25 cellular contexts compared by ENCODE assay signal in the genomic region with DNA sequence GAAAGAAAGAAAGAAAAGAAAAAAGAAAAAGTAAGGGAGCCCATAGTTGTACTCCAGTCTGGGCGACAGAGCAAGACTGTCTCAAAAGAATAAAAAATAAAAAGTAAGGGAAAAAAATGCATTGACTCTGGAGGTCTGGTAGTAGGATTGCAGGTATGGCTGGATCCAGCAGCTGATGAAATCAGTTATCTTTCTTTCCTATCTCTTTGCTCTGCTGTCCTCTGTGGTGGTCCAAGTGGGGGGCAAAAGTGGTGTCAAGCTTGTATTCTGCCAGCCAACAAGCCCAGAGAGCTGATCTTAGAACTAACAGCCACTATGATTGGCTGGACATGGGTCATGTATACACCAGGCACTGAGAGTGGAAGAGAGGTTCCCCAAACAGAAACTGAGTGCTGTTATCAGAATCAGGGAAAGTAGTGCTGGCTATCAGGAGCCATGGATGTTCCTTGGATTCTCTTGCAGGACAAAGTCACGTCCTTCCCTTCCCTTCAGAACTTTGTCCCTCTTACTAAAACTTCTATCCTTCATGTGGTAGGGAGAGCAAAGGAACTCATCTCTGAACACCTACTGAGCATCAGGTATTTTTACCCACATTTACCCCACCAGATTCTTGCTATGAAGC. TPM values are rescaled to one million over a fixed set of nuclear protein-coding genes. Genes with fewer than 3 reads are reported as not detected.
DNase-seq lines count a peak whose midpoint lies in the region; ATAC-seq, FAIRE-seq and TF ChIP-seq lines count a peak whose summit lies in the region.
"Had no signal": no experiment of that assay in that cellular context is flagged by ENCODE, and none has a peak within 500 bp of the region (broad histone marks: within the 10 kb centered on the region; RNA-seq: fewer than 3 reads in every experiment).

No MANE protein-coding gene starts in this region.

- TF ChIP-seq EP300 in HepG2 (IDR thresholded peaks at IDR 0.05; ENCODE audit: low read depth in 2 of 2, low read length in 2 of 2) = no peak
- no peak for TF ChIP-seq EP300 in HepG2 (CRISPR knock-in tag; IDR thresholded peaks at IDR 0.05; ENCODE audit: borderline replicate concordance)

- H3K4me3 ChIP-seq in HepG2 (replicated peaks in 1 of 3; ENCODE audit: insufficient read depth in 1 of 3, low read depth in 2 of 3, low read length in 3 of 3) = no peak overlapping the region
- H3K4me3 ChIP-seq in right lobe of liver = no peak overlapping the region
- no peak overlapping the region for H3K4me3 ChIP-seq in mucosa of stomach (ENCODE audit: low read length)
- no peak overlapping the region for H3K4me3 ChIP-seq in vagina
- H3K4me3 ChIP-seq: GM23248, SJCRH30 had no signal

- intact Hi-C loops in HepG2 (cut with micrococcal nuclease; ENCODE audit: unreplicated experiment) = no loop called here
- intact Hi-C loops in right lobe of liver (cut with DNase I) = no loop called here
- intact Hi-C loops in vagina (cut with DNase I) = loop anchor here (5.0 kb wide), 1 partner anchor 53 kb away; no protein-coding TSS in a partner anchor

- H4K20me1 ChIP-seq in HepG2 (ENCODE audit: insufficient read depth, low read length) = no peaks in the 10 kb centered on the region

- H2AFZ ChIP-seq in HepG2 (ENCODE audit: low read length) = no peak overlapping the region
- H2AFZ ChIP-seq: GM23248 had no signal

- no peak for TF ChIP-seq RAD21 in HepG2 (CRISPR knock-in tag; IDR thresholded peaks at IDR 0.05)

- H3K4me1 ChIP-seq in HepG2 (ENCODE audit: insufficient read depth, low read length) = peaks cover 62% of the 10 kb centered on the region
- H3K4me1 ChIP-seq in right lobe of liver = peaks cover 0 to 6% (median 0%) of the 10 kb centered on the region in 4 donors
- H3K4me1 ChIP-seq in mucosa of stomach (ENCODE audit: control insufficient read depth, insufficient read depth, low read length) = peaks cover 23% of the 10 kb centered on the region
- H3K4me1 ChIP-seq in vagina = peaks cover 47% of the 10 kb centered on the region

- H3K27ac ChIP-seq in HepG2 (ENCODE audit: extremely low read length, insufficient read depth, low read length) (no peak overlapping the region), right lobe of liver (no peak overlapping the region), vagina (no peak overlapping the region)
- H3K27ac ChIP-seq: GM23248, KMS-11, SJCRH30 had no signal

- H3K9ac ChIP-seq in HepG2 (ENCODE audit: insufficient read depth, low read depth, low read length) (no peak overlapping the region), mucosa of stomach (ENCODE audit: low read length) (peak overlapping the region; percentile 51)
- H3K9ac ChIP-seq: GM23248, KMS-11 had no signal

- no peak for DNase-seq in HepG2 (ENCODE audit: low spot score)
- no peak for DNase-seq in right lobe of liver
- DNase-seq in amygdala (lab: John Stamatoyannopoulos, UW) = no peak
- DNase-seq in vagina (ENCODE audit: extremely low spot score in 2 of 2) = no peak
- DNase-seq: 8988T; CD8-positive, alpha-beta T cell; DND-41; HFFc6; NCI-H1048; NCI-H1436 treated with DMSO at 0.1 percent for 48 hours; NCI-H2029 treated with DMSO at 0.1 percent for 48 hours; NCI-H2171 treated with DMSO at 0.1 percent for 48 hours; NCI-H446 treated with DMSO at 0.1 percent for 48 hours; NK-92 treated with Interleukin-12 subunit alpha and Interleukin-12 subunit beta, amount 100 ng/mL, for 24 hours; OCI-M1 had no signal

- no peak for ATAC-seq in HepG2
- ATAC-seq in right lobe of liver = no peak
- no peak for ATAC-seq in HG03280 (IDR thresholded peaks at IDR 0.05; ENCODE audit: unreplicated experiment)
- ATAC-seq: CD8-positive, alpha-beta T cell had no signal

- H3K9me3 ChIP-seq in HepG2 (ENCODE audit: low read length) (no peaks in the 10 kb centered on the region), right lobe of liver (no peaks in the 10 kb centered on the region), mucosa of stomach (ENCODE audit: control insufficient read depth, low read length) (no peaks in the 10 kb centered on the region), vagina (no peaks in the 10 kb centered on the region)

- in situ Hi-C loops in HepG2 (cut with HindIII; ENCODE audit: extremely low pct_ligation_motif_present, low pct_unique_long_range_greater_than_20kb) = no loop called here

- TF ChIP-seq CTCF in HepG2 (CRISPR knock-in tag; IDR thresholded peaks at IDR 0.05) = no peak
- no peak for TF ChIP-seq CTCF in right lobe of liver (IDR thresholded peaks at IDR 0.05)
- TF ChIP-seq CTCF in vagina (IDR thresholded peaks at IDR 0.05) = no peak

- no peak overlapping the region for H3K4me2 ChIP-seq in HepG2 (ENCODE audit: low read depth, low read length)
- H3K4me2 ChIP-seq: KMS-11 had no signal

- no peak for FAIRE-seq in HepG2 (lab: Jason Lieb, UNC)
- FAIRE-seq: D721Med, G401.6, GM18507 had no signal

- no peaks in the 10 kb centered on the region for H3K36me3 ChIP-seq in HepG2 (replicated peaks in 1 of 2; ENCODE audit: control insufficient read depth in 1 of 2, insufficient read depth in 2 of 2, low read length in 2 of 2)
- no peaks in the 10 kb centered on the region for H3K36me3 ChIP-seq in right lobe of liver
- H3K36me3 ChIP-seq in mucosa of stomach (ENCODE audit: control insufficient read depth, insufficient read depth, low read length) = no peaks in the 10 kb centered on the region
- H3K36me3 ChIP-seq in vagina = no peaks in the 10 kb centered on the region
- H3K36me3 ChIP-seq: SJCRH30 had no signal

- H3K27me3 ChIP-seq in HepG2 (ENCODE audit: control insufficient read depth in 1 of 2, insufficient read depth in 2 of 2, low read length in 2 of 2) = peaks cover 1 to 38% of the 10 kb centered on the region in 2 experiments
- H3K27me3 ChIP-seq in right lobe of liver = no peaks in the 10 kb centered on the region
- H3K27me3 ChIP-seq in mucosa of stomach (ENCODE audit: control insufficient read depth, insufficient read depth, low read length) = peaks cover 17% of the 10 kb centered on the region
- H3K27me3 ChIP-seq in vagina = no peaks in the 10 kb centered on the region
- H3K27me3 ChIP-seq: SJCRH30 had no signal

- H3K79me2 ChIP-seq in HepG2 (ENCODE audit: insufficient read depth, low read length) = peaks cover 2% of the 10 kb centered on the region

- CTCF ChIA-PET in HepG2 (lab: Yijun Ruan, JAX; ENCODE audit: low intra/inter-chr PET ratio, low total read pairs) = no interaction called here

- no TSS peak for BruUV-seq in HepG2 (replicated peaks; lab: Mats Ljungman, UMichigan)

- no peak for TF ChIP-seq POLR2A in HepG2 (IDR thresholded peaks at IDR 0.05; ENCODE audit: insufficient read depth in 1 of 2, low read depth in 2 of 2, low read length in 2 of 2)
- TF ChIP-seq POLR2A in right lobe of liver (IDR thresholded peaks at IDR 0.05) = no peak
- no peak for TF ChIP-seq POLR2A in vagina (IDR thresholded peaks at IDR 0.05)

- POLR2A ChIA-PET in HepG2 (lab: Yijun Ruan, JAX) = no interaction called here

- WGBS in HepG2 (ENCODE audit: low lambda C conversion rate) = 51% methylated on average over 2 of the region's 2 CpGs
- 75% methylated on average over 1 of the region's 2 CpGs for WGBS in right lobe of liver (ENCODE audit: insufficient coverage, low coverage, low lambda C conversion rate, missing lambda C conversion rate)

RNA-seq across cellular contexts. Expression of gene FBLIM1, which starts 3.5 kb away (rescaled TPM):
- total RNA-seq in HepG2 (2016; rRNA removed; fragmentation: Illumina TruSeq; extraction: Trizol) (9.2 and 10.6 TPM in 2 replicates), right lobe of liver (10 to 100 TPM in 1 of 6 experiments, 1 to 10 TPM in 5; 4.0 to 13.1 (median 6.0) TPM), vagina (45.2 TPM)
- 2.3 and 2.6 TPM in 2 replicates for total RNA-seq in HepG2 (2016; cell fraction: cytosol; rRNA removed; fragmentation: Illumina TruSeq; extraction: Trizol; ENCODE audit: low read depth)
- total RNA-seq in HepG2 (2016; cell fraction: insoluble cytoplasmic fraction; rRNA removed; fragmentation: Illumina TruSeq; extraction: Trizol) = 9.3 and 10.5 TPM in 2 replicates
- 7.4 and 8.7 TPM in 2 replicates for total RNA-seq in HepG2 (2016; cell fraction: membrane; rRNA removed; fragmentation: Illumina TruSeq; extraction: Trizol)
- total RNA-seq in HepG2 (2016; cell fraction: nucleus; rRNA removed; fragmentation: Illumina TruSeq; extraction: Trizol) = 4.4 and 5.9 TPM in 2 replicates
- 23.0 and 24.6 TPM in 2 replicates for polyA plus RNA-seq in HepG2 (2011; rRNA removed)
- polyA plus RNA-seq in HepG2 (2011; cell fraction: cytosol; rRNA removed) = 15.7 and 22.9 TPM in 2 replicates
- polyA plus RNA-seq in HepG2 (2011; cell fraction: nucleus; rRNA removed) = 22.7 and 27.5 TPM in 2 replicates
- polyA plus RNA-seq in HepG2 (2012) = 2.8 and 7.8 TPM in 2 replicates
- polyA plus RNA-seq in HepG2 (2016; cell fraction: cytosol; fragmentation: Illumina TruSeq; extraction: Trizol; ENCODE audit: low read depth) = 2.9 and 3.0 TPM in 2 replicates
- polyA plus RNA-seq in HepG2 (2016; cell fraction: insoluble cytoplasmic fraction; fragmentation: Illumina TruSeq; extraction: Trizol; ENCODE audit: low read depth) = 10.8 and 11.3 TPM in 2 replicates
- polyA plus RNA-seq in HepG2 (2016; cell fraction: membrane; fragmentation: Illumina TruSeq; extraction: Trizol; ENCODE audit: low read depth) = 6.2 and 6.7 TPM in 2 replicates
- 17.7 and 20.4 TPM in 2 replicates for polyA plus RNA-seq in HepG2 (2016; cell fraction: nucleus; fragmentation: Illumina TruSeq; extraction: Trizol; ENCODE audit: insufficient read depth, low read depth)
- polyA minus RNA-seq in HepG2 (2011; rRNA and poly(A)+ RNA removed; ENCODE audit: low replicate concordance) = 2.2 and 24.8 TPM in 2 replicates
- polyA minus RNA-seq in HepG2 (2011; cell fraction: cytosol; rRNA and poly(A)+ RNA removed) = 12.1 and 12.4 TPM in 2 replicates
- polyA minus RNA-seq in HepG2 (2011; cell fraction: nucleus; rRNA and poly(A)+ RNA removed) = 8.8 and 10.0 TPM in 2 replicates

RNA-seq across cellular contexts. Expression of gene TMEM82, which starts 12.8 kb away (rescaled TPM):
- total RNA-seq in HepG2 (2016; rRNA removed; fragmentation: Illumina TruSeq; extraction: Trizol) (0.29 and 0.97 TPM in 2 replicates), right lobe of liver (10 to 100 TPM; 15.8 to 33.5 (median 19.1) TPM), vagina (not detected)
- total RNA-seq in HepG2 (2016; cell fraction: cytosol; rRNA removed; fragmentation: Illumina TruSeq; extraction: Trizol; ENCODE audit: low read depth) = 0.71 and 0.79 TPM in 2 replicates
- total RNA-seq in HepG2 (2016; cell fraction: insoluble cytoplasmic fraction; rRNA removed; fragmentation: Illumina TruSeq; extraction: Trizol) = 0.43 and 0.58 TPM in 2 replicates
- total RNA-seq in HepG2 (2016; cell fraction: membrane; rRNA removed; fragmentation: Illumina TruSeq; extraction: Trizol) = 0.43 and 0.45 TPM in 2 replicates
- 0.41 and 0.75 TPM in 2 replicates for total RNA-seq in HepG2 (2016; cell fraction: nucleus; rRNA removed; fragmentation: Illumina TruSeq; extraction: Trizol)
- 0.24 and 0.40 TPM in 2 replicates for polyA plus RNA-seq in HepG2 (2011; rRNA removed)
- 0.28 and 0.51 TPM in 2 replicates for polyA plus RNA-seq in HepG2 (2011; cell fraction: cytosol; rRNA removed)
- polyA plus RNA-seq in HepG2 (2011; cell fraction: nucleus; rRNA removed) = 0.58 and 0.85 TPM in 2 replicates
- polyA plus RNA-seq in HepG2 (2012) = 0.32 and 0.44 TPM in 2 replicates
- 0.60 and 0.79 TPM in 2 replicates for polyA plus RNA-seq in HepG2 (2016; cell fraction: cytosol; fragmentation: Illumina TruSeq; extraction: Trizol; ENCODE audit: low read depth)
- 0.37 and 0.50 TPM in 2 replicates for polyA plus RNA-seq in HepG2 (2016; cell fraction: insoluble cytoplasmic fraction; fragmentation: Illumina TruSeq; extraction: Trizol; ENCODE audit: low read depth)
- polyA plus RNA-seq in HepG2 (2016; cell fraction: membrane; fragmentation: Illumina TruSeq; extraction: Trizol; ENCODE audit: low read depth) = 0.64 and 0.87 TPM in 2 replicates
- polyA plus RNA-seq in HepG2 (2016; cell fraction: nucleus; fragmentation: Illumina TruSeq; extraction: Trizol; ENCODE audit: insufficient read depth, low read depth) = 1.1 and 1.5 TPM in 2 replicates
- polyA minus RNA-seq in HepG2 (2011; rRNA and poly(A)+ RNA removed; ENCODE audit: low replicate concordance) = 0.92 TPM in 1 of 2 replicates, not detected in the other
- polyA minus RNA-seq in HepG2 (2011; cell fraction: cytosol; rRNA and poly(A)+ RNA removed) = 0.44 and 0.59 TPM in 2 replicates
- 0.62 TPM in 1 of 2 replicates, not detected in the other for polyA minus RNA-seq in HepG2 (2011; cell fraction: nucleus; rRNA and poly(A)+ RNA removed)
- total RNA-seq: CD8-positive, alpha-beta T cell; GM23248; HFFc6; M059J; SJCRH30 had no signal
- polyA plus RNA-seq: BJ, GM23248 had no signal

RNA-seq across cellular contexts. Expression of gene SLC25A34, which starts 19.1 kb away (rescaled TPM):
- total RNA-seq in HepG2 (2016; rRNA removed; fragmentation: Illumina TruSeq; extraction: Trizol) (0.13 TPM in 1 of 2 replicates, not detected in the other), right lobe of liver (10 to 100 TPM in 1 of 6 experiments, 1 to 10 TPM in 4, under 1 TPM in 1; 0.69 to 11.6 (median 3.2) TPM), vagina (3.2 TPM)
- total RNA-seq in HepG2 (2016; cell fraction: cytosol; rRNA removed; fragmentation: Illumina TruSeq; extraction: Trizol; ENCODE audit: low read depth) = not detected in 2 replicates
- 0.13 and 0.15 TPM in 2 replicates for total RNA-seq in HepG2 (2016; cell fraction: insoluble cytoplasmic fraction; rRNA removed; fragmentation: Illumina TruSeq; extraction: Trizol)
- total RNA-seq in HepG2 (2016; cell fraction: membrane; rRNA removed; fragmentation: Illumina TruSeq; extraction: Trizol) = 0.09 TPM in 1 of 2 replicates, not detected in the other
- total RNA-seq in HepG2 (2016; cell fraction: nucleus; rRNA removed; fragmentation: Illumina TruSeq; extraction: Trizol) = 0.41 TPM in 1 of 2 replicates, not detected in the other
- polyA plus RNA-seq in HepG2 (2011; rRNA removed) = 0.18 TPM in 2 replicates
- polyA plus RNA-seq in HepG2 (2011; cell fraction: cytosol; rRNA removed) = 0.12 and 0.16 TPM in 2 replicates
- 0.33 and 0.35 TPM in 2 replicates for polyA plus RNA-seq in HepG2 (2011; cell fraction: nucleus; rRNA removed)
- 0.07 TPM in 1 of 2 replicates, not detected in the other for polyA plus RNA-seq in HepG2 (2012)
- polyA plus RNA-seq in HepG2 (2016; cell fraction: cytosol; fragmentation: Illumina TruSeq; extraction: Trizol; ENCODE audit: low read depth) = not detected in 2 replicates
- 0.10 TPM in 1 of 2 replicates, not detected in the other for polyA plus RNA-seq in HepG2 (2016; cell fraction: insoluble cytoplasmic fraction; fragmentation: Illumina TruSeq; extraction: Trizol; ENCODE audit: low read depth)
- 0.08 TPM in 1 of 2 replicates, not detected in the other for polyA plus RNA-seq in HepG2 (2016; cell fraction: membrane; fragmentation: Illumina TruSeq; extraction: Trizol; ENCODE audit: low read depth)
- polyA plus RNA-seq in HepG2 (2016; cell fraction: nucleus; fragmentation: Illumina TruSeq; extraction: Trizol; ENCODE audit: insufficient read depth, low read depth) = 0.15 and 0.21 TPM in 2 replicates
- 0.04 and 0.42 TPM in 2 replicates for polyA minus RNA-seq in HepG2 (2011; rRNA and poly(A)+ RNA removed; ENCODE audit: low replicate concordance)
- not detected in 2 replicates for polyA minus RNA-seq in HepG2 (2011; cell fraction: cytosol; rRNA and poly(A)+ RNA removed)
- 0.12 TPM in 1 of 2 replicates, not detected in the other for polyA minus RNA-seq in HepG2 (2011; cell fraction: nucleus; rRNA and poly(A)+ RNA removed)

RNA-seq across cellular contexts. Expression of gene UQCRHL, which starts 52.3 kb away (rescaled TPM):
- total RNA-seq in HepG2 (2016; rRNA removed; fragmentation: Illumina TruSeq; extraction: Trizol) (2.3 and 4.0 TPM in 2 replicates), right lobe of liver (1 to 10 TPM in 2 of 6 experiments, under 1 TPM in 4; 0.42 to 1.1 (median 0.51) TPM), vagina (1.5 TPM)
- 1.3 and 1.6 TPM in 2 replicates for total RNA-seq in HepG2 (2016; cell fraction: cytosol; rRNA removed; fragmentation: Illumina TruSeq; extraction: Trizol; ENCODE audit: low read depth)
- total RNA-seq in HepG2 (2016; cell fraction: insoluble cytoplasmic fraction; rRNA removed; fragmentation: Illumina TruSeq; extraction: Trizol) = 2.3 and 4.1 TPM in 2 replicates
- total RNA-seq in HepG2 (2016; cell fraction: membrane; rRNA removed; fragmentation: Illumina TruSeq; extraction: Trizol) = 3.6 and 3.8 TPM in 2 replicates
- 0.72 and 0.87 TPM in 2 replicates for total RNA-seq in HepG2 (2016; cell fraction: nucleus; rRNA removed; fragmentation: Illumina TruSeq; extraction: Trizol)
- polyA plus RNA-seq in HepG2 (2011; rRNA removed) = 1.4 and 1.8 TPM in 2 replicates
- 1.3 and 2.6 TPM in 2 replicates for polyA plus RNA-seq in HepG2 (2011; cell fraction: cytosol; rRNA removed)
- 0.59 and 1.3 TPM in 2 replicates for polyA plus RNA-seq in HepG2 (2011; cell fraction: nucleus; rRNA removed)
- polyA plus RNA-seq in HepG2 (2012) = 4.4 and 15.0 TPM in 2 replicates
- 3.5 and 3.9 TPM in 2 replicates for polyA plus RNA-seq in HepG2 (2016; cell fraction: cytosol; fragmentation: Illumina TruSeq; extraction: Trizol; ENCODE audit: low read depth)
- polyA plus RNA-seq in HepG2 (2016; cell fraction: insoluble cytoplasmic fraction; fragmentation: Illumina TruSeq; extraction: Trizol; ENCODE audit: low read depth) = 6.0 and 6.8 TPM in 2 replicates
- 4.5 and 5.2 TPM in 2 replicates for polyA plus RNA-seq in HepG2 (2016; cell fraction: membrane; fragmentation: Illumina TruSeq; extraction: Trizol; ENCODE audit: low read depth)
- polyA plus RNA-seq in HepG2 (2016; cell fraction: nucleus; fragmentation: Illumina TruSeq; extraction: Trizol; ENCODE audit: insufficient read depth, low read depth) = 1.8 and 2.2 TPM in 2 replicates
- polyA minus RNA-seq in HepG2 (2011; rRNA and poly(A)+ RNA removed; ENCODE audit: low replicate concordance) = 1.2 TPM in 1 of 2 replicates, not detected in the other
- 2.5 and 2.8 TPM in 2 replicates for polyA minus RNA-seq in HepG2 (2011; cell fraction: cytosol; rRNA and poly(A)+ RNA removed)
- polyA minus RNA-seq in HepG2 (2011; cell fraction: nucleus; rRNA and poly(A)+ RNA removed) = 0.64 and 0.87 TPM in 2 replicates

Comparison
In these comparisons a context has a peak if more than half of its experiments do, and no peak if none do; other contexts are left out.
1. RNA of gene TMEM82, which starts 12.8 kb away (total RNA-seq): 15.8 to 33.5 TPM in right lobe of liver; 0.29 to 0.97 TPM in HepG2 and not detected in vagina (single experiment); every median in the first group is over 4 times any median in the second.